ENCODE assay signal across 25 cellular contexts in genomic region chr9:34514401-34514800, GRCh38. TPM values are rescaled to one million over a fixed set of nuclear protein-coding genes. Genes with fewer than 3 reads are reported as not detected.
DNase-seq lines count a peak whose midpoint lies in the region; ATAC-seq and TF ChIP-seq lines count a peak whose summit lies in the region.
"Had no signal": no experiment of that assay in that cellular context is flagged by ENCODE, and none has a peak within 500 bp of the region (broad histone marks: within the 10 kb centered on the region; RNA-seq: fewer than 3 reads in every experiment).

No MANE protein-coding gene starts in this region.

- no peaks in the 10 kb centered on the region for H3K36me3 Mint-ChIP-seq in activated CD8-positive, alpha-beta memory T cell treated with anti-CD3 and anti-CD28 coated beads, Interleukin-2, amount 10 ng/mL, durations not matched to agents 7 days and 5 days
- H3K36me3 Mint-ChIP-seq in CD4-positive, alpha-beta memory T cell: no peaks in the 10 kb centered on the region

- H3K9ac ChIP-seq in BLaER1 (no peak overlapping the region), NT2/D1 (ENCODE audit: insufficient read length, low read depth) (peak overlapping the region; percentile 57)

- H4K20me1 ChIP-seq in BLaER1: no peaks in the 10 kb centered on the region

- H3K36me3 ChIP-seq in BLaER1: no peaks in the 10 kb centered on the region
- no peaks in the 10 kb centered on the region for H3K36me3 ChIP-seq in NT2/D1 (ENCODE audit: insufficient read depth, insufficient read length, low read length)
- H3K36me3 ChIP-seq in tibial nerve: no peaks in the 10 kb centered on the region
- no peaks in the 10 kb centered on the region for H3K36me3 ChIP-seq in CD4-positive, alpha-beta memory T cell (ENCODE audit: insufficient read depth, low read length)
- H3K36me3 ChIP-seq: Peyer's patch had no signal

- no peak for TF ChIP-seq CTCF in tibial nerve (IDR thresholded peaks at IDR 0.05)

- H3K4me1 ChIP-seq in BLaER1 (peaks cover 65% of the 10 kb centered on the region), NT2/D1 (ENCODE audit: insufficient read depth, insufficient read length) (peaks cover 35% of the 10 kb centered on the region), tibial nerve (peaks cover 0 to 23% (median 0%) of the 10 kb centered on the region in 4 donors)
- H3K4me1 ChIP-seq in CD4-positive, alpha-beta memory T cell (ENCODE audit: insufficient read depth, low read length): no peaks in the 10 kb centered on the region

- H3K9me3 Mint-ChIP-seq in activated CD8-positive, alpha-beta memory T cell treated with anti-CD3 and anti-CD28 coated beads, Interleukin-2, amount 10 ng/mL, durations not matched to agents 7 days and 5 days (ENCODE audit: low read depth): no peaks in the 10 kb centered on the region
- H3K9me3 Mint-ChIP-seq in CD4-positive, alpha-beta memory T cell: peaks cover 0 to 2% (median 0%) of the 10 kb centered on the region in 8 donors
- H3K9me3 Mint-ChIP-seq: CD4-positive, alpha-beta T cell had no signal

- intact Hi-C loops in posterior vena cava (cut with DNase I): no loop called here
- intact Hi-C loops in CD4-positive, alpha-beta memory T cell (cut with micrococcal nuclease): no loop called here

- DNase-seq in NT2/D1 (ENCODE audit: low read depth, low spot score) (no peak), posterior vena cava (ENCODE audit: low spot score) (peak; percentile 44), tibial nerve (ENCODE audit: low spot score in 2 of 2) (no peak)
- no peak for DNase-seq in stimulated activated CD4-positive, alpha-beta T cell treated with anti-CD3 and anti-CD28 coated beads, Interleukin-12 subunit alpha, Interleukin-12 subunit beta, amount 100 ng/mL, for 4 hours
- DNase-seq in activated CD8-positive, alpha-beta memory T cell treated with anti-CD3 and anti-CD28 coated beads, Interleukin-2, amount 10 ng/mL, durations not matched to agents 7 days and 5 days: no peak
- no peak for DNase-seq in CD4-positive, alpha-beta memory T cell
- DNase-seq: CD4-positive, alpha-beta T cell; COR-L47; Kasumi-1; NCI-H1092 treated with DMSO at 0.1 percent for 48 hours; NCI-H1436; NCI-H2081 treated with DMSO at 0.1 percent for 48 hours; NCI-H345; NCI-H510A treated with DMSO at 0.1 percent for 48 hours; OCI-M1; Peyer's patch; SHP77 treated with DMSO at 0.1 percent for 48 hours had no signal

- peak overlapping the region; percentile 62 for H3K4me2 ChIP-seq in BLaER1

- H3K27ac Mint-ChIP-seq in activated CD8-positive, alpha-beta memory T cell treated with anti-CD3 and anti-CD28 coated beads, Interleukin-2, amount 10 ng/mL, durations not matched to agents 7 days and 5 days: no peak overlapping the region
- H3K27ac Mint-ChIP-seq in CD4-positive, alpha-beta memory T cell: no peak overlapping the region
- H3K27ac Mint-ChIP-seq: CD4-positive, alpha-beta T cell had no signal

- no peak overlapping the region; the same call in 1 of the 2 replicates for H3K27ac ChIP-seq in BLaER1
- peak overlapping the region; percentile 64 for H3K27ac ChIP-seq in layer of hippocampus (ENCODE audit: low read depth, low read length)
- no peak overlapping the region for H3K27ac ChIP-seq in tibial nerve
- H3K27ac ChIP-seq in CD4-positive, alpha-beta memory T cell (ENCODE audit: low read depth, low read length): no peak overlapping the region
- H3K27ac ChIP-seq: Peyer's patch had no signal

- H3K27me3 ChIP-seq in BLaER1 (no peaks in the 10 kb centered on the region), NT2/D1 (ENCODE audit: insufficient read depth, insufficient read length) (no peaks in the 10 kb centered on the region), layer of hippocampus (ENCODE audit: control insufficient read depth, insufficient read depth, low read length) (no peaks in the 10 kb centered on the region), tibial nerve (no peaks in the 10 kb centered on the region)
- H3K27me3 ChIP-seq in CD4-positive, alpha-beta memory T cell (ENCODE audit: insufficient read depth, low read length): no peaks in the 10 kb centered on the region
- H3K27me3 ChIP-seq: Peyer's patch had no signal

- no peak for ATAC-seq in activated CD8-positive, alpha-beta memory T cell treated with anti-CD3 and anti-CD28 coated beads, Interleukin-2, amount 10 ng/mL, durations not matched to agents 7 days and 5 days
- ATAC-seq: GM12878, HepG2 had no signal

- H3K4me1 Mint-ChIP-seq in activated CD8-positive, alpha-beta memory T cell treated with anti-CD3 and anti-CD28 coated beads, Interleukin-2, amount 10 ng/mL, durations not matched to agents 7 days and 5 days: no peaks in the 10 kb centered on the region
- H3K4me1 Mint-ChIP-seq in CD4-positive, alpha-beta memory T cell: no peaks in the 10 kb centered on the region

- 95 to 96% methylated on average over 8 of the region's 8 CpGs for WGBS in tibial nerve, 2 donors

- H3K9me3 ChIP-seq in BLaER1 (no peaks in the 10 kb centered on the region), NT2/D1 (ENCODE audit: insufficient read depth, low read length) (no peaks in the 10 kb centered on the region), tibial nerve (no peaks in the 10 kb centered on the region)
- no peaks in the 10 kb centered on the region for H3K9me3 ChIP-seq in CD4-positive, alpha-beta memory T cell (ENCODE audit: control insufficient read depth in 1 of 2, low read length in 2 of 2)
- H3K9me3 ChIP-seq: Peyer's patch had no signal

- H3K4me3 Mint-ChIP-seq in activated CD8-positive, alpha-beta memory T cell treated with anti-CD3 and anti-CD28 coated beads, Interleukin-2, amount 10 ng/mL, durations not matched to agents 7 days and 5 days: no peak overlapping the region
- no peak overlapping the region for H3K4me3 Mint-ChIP-seq in CD4-positive, alpha-beta memory T cell
- H3K4me3 Mint-ChIP-seq: CD4-positive, alpha-beta T cell had no signal

- POLR2A ChIA-PET in CD4-positive, alpha-beta memory T cell (lab: Charles Lee; ENCODE audit: partially characterized antibody): no interaction called here

- no peak for TF ChIP-seq POLR2A in tibial nerve (IDR thresholded peaks at IDR 0.05)

- CTCF ChIA-PET in activated CD8-positive, alpha-beta memory T cell treated with anti-CD3 and anti-CD28 coated beads, Interleukin-2, amount 10 ng/mL, durations not matched to agents 7 days and 5 days (lab: Charles Lee): interaction anchor here (1.0 to 1.5 kb wide), 2 partner anchors 13 to 77 kb away, joined by 3 read pairs; no protein-coding TSS in a partner anchor
- CTCF ChIA-PET in CD4-positive, alpha-beta memory T cell (lab: Charles Lee; ENCODE audit: partially characterized antibody): interaction anchor here (1.3 to 1.9 kb wide), 2 partner anchors 13 to 90 kb away, joined by 3 to 6 read pairs; no protein-coding TSS in a partner anchor

- H3K27me3 Mint-ChIP-seq in activated CD8-positive, alpha-beta memory T cell treated with anti-CD3 and anti-CD28 coated beads, Interleukin-2, amount 10 ng/mL, durations not matched to agents 7 days and 5 days: no peaks in the 10 kb centered on the region
- no peaks in the 10 kb centered on the region for H3K27me3 Mint-ChIP-seq in CD4-positive, alpha-beta memory T cell

- no peak overlapping the region for H3K4me3 ChIP-seq in BLaER1
- no peak overlapping the region for H3K4me3 ChIP-seq in NT2/D1 (ENCODE audit: insufficient read length, low read depth)
- no peak overlapping the region for H3K4me3 ChIP-seq in tibial nerve
- H3K4me3 ChIP-seq in CD4-positive, alpha-beta memory T cell (ENCODE audit: low read length in 2 of 2): no peak overlapping the region
- H3K4me3 ChIP-seq: GM12878, Peyer's patch had no signal

- TF ChIP-seq EP300 in tibial nerve (IDR thresholded peaks at IDR 0.05): no peak

RNA-seq across cellular contexts. Expression of gene ENHO, which starts 8.4 kb away (rescaled TPM):
- total RNA-seq in posterior vena cava (under 1 TPM; 0.24 to 0.74 TPM), tibial nerve (10 to 100 TPM in 3 of 4 donors, 1 to 10 TPM in 1; 2.7 to 22.1 (median 16.3) TPM)
- total RNA-seq in activated CD8-positive, alpha-beta memory T cell treated with anti-CD3 and anti-CD28 coated beads, Interleukin-2, amount 10 ng/mL, durations not matched to agents 7 days and 5 days: not detected
- total RNA-seq in CD4-positive, alpha-beta memory T cell: not detected
- under 1 TPM in 1 of 2 donors, not detected in 1; 0.47 TPM for polyA plus RNA-seq in CD4-positive, alpha-beta memory T cell
- total RNA-seq: GM12878 had no signal
- polyA plus RNA-seq: GM12878 had no signal

RNA-seq across cellular contexts. Expression of gene DNAI1, which starts 55.8 kb away (rescaled TPM):
- total RNA-seq in posterior vena cava: not detected
- total RNA-seq in tibial nerve: 1 to 10 TPM in 1 of 4 donors, under 1 TPM in 2, not detected in 1; 0.42 to 3.9 (median 0.66) TPM
- total RNA-seq in activated CD8-positive, alpha-beta memory T cell treated with anti-CD3 and anti-CD28 coated beads, Interleukin-2, amount 10 ng/mL, durations not matched to agents 7 days and 5 days: not detected
- not detected for total RNA-seq in CD4-positive, alpha-beta memory T cell
- polyA plus RNA-seq in CD4-positive, alpha-beta memory T cell: not detected
- total RNA-seq: A172; CD4-positive, alpha-beta T cell; GM12878; HepG2; HT1080; M059J; Peyer's patch had no signal
- polyA plus RNA-seq: BJ, GM12878, HepG2 had no signal

RNA-seq across cellular contexts. Expression of gene FAM219A, which starts 56.0 kb away (rescaled TPM):
- 10 to 100 TPM; 26.3 to 39.3 TPM for total RNA-seq in posterior vena cava
- total RNA-seq in tibial nerve: 10 to 100 TPM in 3 of 4 donors, 1 to 10 TPM in 1; 8.5 to 15.6 (median 13.6) TPM
- 10 to 100 TPM in 1 of 2 experiments, 1 to 10 TPM in 1; 7.9 to 13.8 TPM for total RNA-seq in activated CD8-positive, alpha-beta memory T cell treated with anti-CD3 and anti-CD28 coated beads, Interleukin-2, amount 10 ng/mL, durations not matched to agents 7 days and 5 days
- total RNA-seq in CD4-positive, alpha-beta memory T cell: 10 to 100 TPM; 13.9 to 16.3 TPM
- 1 to 10 TPM in 1 of 2 donors, under 1 TPM in 1; 0.33 to 1.4 TPM for polyA plus RNA-seq in CD4-positive, alpha-beta memory T cell
